Comparison of ENCODE assay signal across 29 cellular contexts in genomic region chr12:96171905-96172304, GRCh38.
"Had no signal": no experiment of that assay in that cellular context is flagged by ENCODE, and none has a peak within 500 bp of the region (broad histone marks: within the 10 kb centered on the region; RNA-seq: fewer than 3 reads in every experiment).

No MANE protein-coding gene starts in this region.

- H3K9me3 Mint-ChIP-seq: effector memory CD8-positive, alpha-beta T cell had no signal

- H3K27me3 Mint-ChIP-seq: activated CD8-positive, alpha-beta T cell treated with anti-CD3 and anti-CD28 coated beads for 36 hours; activated T-helper 17 cell treated with anti-CD3 and anti-CD28 coated beads, Interleukin-2, amount 50 U/mL, for 72 hours had no signal

- H3K4me3 Mint-ChIP-seq: activated CD8-positive, alpha-beta T cell treated with anti-CD3 and anti-CD28 coated beads for 36 hours; activated T-cell treated with anti-CD3 and anti-CD28 coated beads, Interleukin-2, amount 50 U/mL, for 4 hours; activated T-helper 17 cell treated with anti-CD3 and anti-CD28 coated beads, Interleukin-2, amount 50 U/mL, for 72 hours; effector memory CD8-positive, alpha-beta T cell; immature natural killer cell; nephron; T-helper 1 cell treated with Interleukin-12 subunit alpha and Interleukin-12 subunit beta and Interleukin-4 antibody, amounts not matched to agents 30 μg/mL and 1 μg/mL, for 36 hours had no signal

- H3K27ac Mint-ChIP-seq: activated CD8-positive, alpha-beta T cell treated with anti-CD3 and anti-CD28 coated beads for 36 hours; activated naive CD4-positive, alpha-beta T cell treated with anti-CD3 and anti-CD28 coated beads, Interleukin-2, amount 50 U/mL, for 72 hours; nephron; T-helper 1 cell treated with Interleukin-12 subunit alpha and Interleukin-12 subunit beta and Interleukin-4 antibody, amounts not matched to agents 30 μg/mL and 1 μg/mL, for 36 hours had no signal

- H3K4me3 ChIP-seq: body of pancreas, cardiac muscle cell, esophagus muscularis mucosa, heart left ventricle, spleen, testis, uterus had no signal

- H3K36me3 ChIP-seq: cardiac muscle cell, esophagus muscularis mucosa, heart left ventricle, spleen, uterus, WERI-Rb-1 had no signal

- H3K27me3 ChIP-seq: body of pancreas, cardiac muscle cell, foreskin keratinocyte, heart left ventricle, spleen, testis, uterus had no signal

- H3K27ac ChIP-seq: body of pancreas, cardiac muscle cell, esophagus muscularis mucosa, foreskin keratinocyte, testis, uterus, WERI-Rb-1 had no signal

- H3K4me1 Mint-ChIP-seq: nephron had no signal

- H3K9me3 ChIP-seq: body of pancreas, testis, uterus had no signal

- DNase-seq: activated CD4-positive, alpha-beta T cell treated with anti-CD3 and anti-CD28 coated beads, Interleukin-2, amount 50 U/mL, for 1 hour; activated CD8-positive, alpha-beta T cell treated with anti-CD3 and anti-CD28 coated beads for 36 hours; activated gamma-delta T cell treated with Interleukin-2 at 50 U/mL for 16 hours; activated T-cell treated with anti-CD3 and anti-CD28 coated beads, Interleukin-2, amount 50 U/mL, for 4 hours; anterior cingulate cortex; body of pancreas; cortex of kidney; effector memory CD8-positive, alpha-beta T cell; foreskin keratinocyte; heart left ventricle; hypothalamus; immature natural killer cell; kidney; left ventricle myocardium superior; posterior cingulate gyrus; right cardiac atrium; spleen; stimulated activated naive CD4-positive, alpha-beta T cell treated with Interleukin-2 at 50 U/mL for 16 hours; T-helper 9 cell; testis; trophoblast cell; uterus; WERI-Rb-1 had no signal

- H3K4me1 ChIP-seq: body of pancreas, testis, uterus had no signal
